9 cellular contexts compared by ENCODE assay signal in genomic region chr9:122228906-122229837, GRCh38. TPM values are rescaled to one million over a fixed set of nuclear protein-coding genes. Genes with fewer than 3 reads are reported as not detected.
A peak's percentile ranks its signal among the peaks of the same experiment; 100 is the strongest.
DNase-seq lines count a peak whose midpoint lies in the region; ATAC-seq and TF ChIP-seq lines count a peak whose summit lies in the region.
"Had no signal": no experiment of that assay in that cellular context is flagged by ENCODE, and none has a peak within 500 bp of the region (broad histone marks: within the 10 kb centered on the region; RNA-seq: fewer than 3 reads in every experiment).

Gene LHX6 (minus strand): TSS chr9:122228957. CDS start chr9:122228740, 217 bp downstream.

- H3K27ac ChIP-seq in sigmoid colon = peak within 1 kb of the TSS in 1 of 4 donors; percentile 55

- H3K4me3 ChIP-seq in sigmoid colon = peak within 1 kb of the TSS in 3 of 4 donors; percentile 27 to 44 (median 43)

- no peak for TF ChIP-seq CTCF in sigmoid colon (IDR thresholded peaks at IDR 0.05)

- H3K27me3 ChIP-seq in sigmoid colon = peaks cover 40 to 73% (median 72%) of the 10 kb centered on the region in 3 donors

- 6 to 22% methylated on average over 29 of the region's 29 CpGs for WGBS in sigmoid colon, 2 donors

- H3K36me3 Mint-ChIP-seq in T-helper 17 cell (ENCODE audit: low read depth) = peaks cover 3% of the 10 kb centered on the region
- H3K36me3 Mint-ChIP-seq: natural killer cell treated with Interleukin-12 subunit alpha and Interleukin-12 subunit beta and Interleukin-15 and Interleukin-18, amount 100 ng/mL, for 72 hours had no signal

- peak within 1 kb of the TSS; percentile 36 for H3K4me3 Mint-ChIP-seq in T-helper 17 cell
- H3K4me3 Mint-ChIP-seq: natural killer cell treated with Interleukin-12 subunit alpha and Interleukin-12 subunit beta and Interleukin-15 and Interleukin-18, amount 100 ng/mL, for 72 hours had no signal

- no peaks in the 10 kb centered on the region for H3K36me3 ChIP-seq in sigmoid colon

- DNase-seq in H4 (ENCODE audit: low spot score) (peak; percentile 31), T-helper 17 cell (no peak), glomerular visceral epithelial cell (ENCODE audit: extremely low spot score) (peak; percentile 43), sigmoid colon (no peak), dedifferentiated amniotic fluid mesenchymal stem cell (ENCODE audit: extremely low spot score) (no peak), COR-L47 (lab: John Stamatoyannopoulos, UW) (no peak)

- H3K4me1 ChIP-seq in sigmoid colon = peaks cover 0 to 41% (median 38%) of the 10 kb centered on the region in 4 donors

- H3K9me3 ChIP-seq in T-helper 17 cell (ENCODE audit: control insufficient read depth, low read length, poor library complexity, severe bottlenecking) (no peaks in the 10 kb centered on the region), sigmoid colon (no peaks in the 10 kb centered on the region)

- no peak for TF ChIP-seq EP300 in sigmoid colon (IDR thresholded peaks at IDR 0.05)

- TF ChIP-seq POLR2A in sigmoid colon (IDR thresholded peaks at IDR 0.05) = no peak

- H3K4me1 Mint-ChIP-seq in T-helper 17 cell = peaks cover 10% of the 10 kb centered on the region

- intact Hi-C loops in sigmoid colon (cut with DNase I) = loop anchor here (2.0 kb wide), 1 partner anchor 50 kb away; no protein-coding TSS in a partner anchor

- H3K27me3 Mint-ChIP-seq in T-helper 17 cell = peaks cover 30% of the 10 kb centered on the region

- no peak within 1 kb of the TSS for H3K27ac Mint-ChIP-seq in T-helper 17 cell
- H3K27ac Mint-ChIP-seq: natural killer cell treated with Interleukin-12 subunit alpha and Interleukin-12 subunit beta and Interleukin-15 and Interleukin-18, amount 100 ng/mL, for 72 hours had no signal

- ATAC-seq in T-helper 17 cell (no peak), GM18873 (IDR thresholded peaks at IDR 0.05; ENCODE audit: low FRiP score, unreplicated experiment) (no peak), GM21381 (IDR thresholded peaks at IDR 0.05; ENCODE audit: unreplicated experiment) (no peak)

RNA-seq across cellular contexts. Expression of gene LHX6, which starts in this region (rescaled TPM):
- 0.90 and 1.4 TPM in 2 replicates for total RNA-seq in H4 (2014; rRNA removed; shearing (Covaris generic))
- total RNA-seq in T-helper 17 cell (not detected), sigmoid colon (1 to 10 TPM in 3 of 4 donors, under 1 TPM in 1; 0.99 to 4.7 (median 1.5) TPM)
- 1 to 10 TPM in 1 of 3 donors, under 1 TPM in 2; 0.46 to 2.1 (median 0.60) TPM for polyA plus RNA-seq in sigmoid colon
- total RNA-seq: natural killer cell treated with Interleukin-12 subunit alpha and Interleukin-12 subunit beta and Interleukin-15 and Interleukin-18, amount 100 ng/mL, for 72 hours had no signal

Comparison
In these comparisons a context has a peak if more than half of its experiments do, and no peak if none do; other contexts are left out.
1. DNase-seq: peak in H4 (single experiment) and glomerular visceral epithelial cell (single experiment); none in T-helper 17 cell (0 of 3), sigmoid colon (single experiment), dedifferentiated amniotic fluid mesenchymal stem cell (single experiment) and COR-L47 (single experiment).